11 cellular contexts compared by ENCODE assay signal in the genomic region with DNA sequence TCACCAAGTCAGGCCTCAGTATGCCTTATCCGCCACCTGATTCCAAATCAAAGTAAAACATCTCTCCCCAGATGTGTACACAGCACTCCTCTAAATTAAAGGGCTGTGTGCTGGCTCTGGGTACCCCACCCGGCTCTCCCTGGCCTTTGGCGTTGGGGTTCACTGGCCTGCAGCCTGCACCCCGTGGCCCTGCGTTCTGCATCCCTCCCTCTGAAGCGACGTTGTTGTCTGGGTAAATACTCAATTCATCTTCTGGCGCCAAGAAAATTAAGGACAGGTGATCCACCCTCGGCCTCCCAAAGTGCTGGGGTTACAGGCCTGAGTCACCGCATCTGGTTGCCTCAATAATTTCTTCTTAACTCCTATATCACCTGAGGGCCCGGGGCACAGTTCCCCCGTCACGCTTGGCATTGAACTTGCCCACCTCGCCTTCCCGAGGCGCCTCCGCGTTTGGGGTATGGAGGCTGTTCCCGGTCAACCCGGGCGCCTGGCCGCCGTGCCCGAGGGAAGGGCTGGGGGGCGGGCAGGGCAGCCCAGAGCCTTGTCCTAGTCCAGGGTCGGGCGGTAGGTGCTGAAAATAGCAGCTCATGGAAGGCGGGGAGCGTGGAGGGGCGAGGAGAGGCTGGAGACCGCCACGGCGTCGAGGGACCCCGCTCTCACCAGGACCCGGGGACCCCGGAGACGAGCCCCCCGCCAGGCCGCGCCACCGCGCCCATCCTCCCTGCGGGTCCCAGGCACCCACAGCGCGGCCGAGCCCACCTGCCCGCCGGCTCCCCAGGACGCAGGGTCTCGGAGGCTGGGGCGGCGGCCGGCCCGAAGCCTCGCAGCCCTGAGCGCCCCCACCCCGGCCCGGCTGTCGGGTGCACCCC. TPM values are rescaled to one million over a fixed set of nuclear protein-coding genes. Genes with fewer than 3 reads are reported as not detected.
DNase-seq lines count a peak whose midpoint lies in the region; ATAC-seq and TF ChIP-seq lines count a peak whose summit lies in the region.
"Had no signal": no experiment of that assay in that cellular context is flagged by ENCODE, and none has a peak within 500 bp of the region (broad histone marks: within the 10 kb centered on the region; RNA-seq: fewer than 3 reads in every experiment).

No MANE protein-coding gene starts in this region.

- TF ChIP-seq POLR2A in tibial nerve (IDR thresholded peaks at IDR 0.05), result no peak

- TF ChIP-seq EP300 in tibial nerve (IDR thresholded peaks at IDR 0.05), result no peak

- TF ChIP-seq CTCF in heart right ventricle (IDR thresholded peaks at IDR 0.05) (no peak), nephron (IDR thresholded peaks at IDR 0.05; ENCODE audit: unreplicated experiment in 3 of 3) (no peak), tibial nerve (IDR thresholded peaks at IDR 0.05) (no peak)

- intact Hi-C loops in heart right ventricle (cut with DNase I), result loop anchor here in 7 of 10 donors (1.0 to 5.0 kb wide), 3 partner anchors 38 to 88 kb away; no protein-coding TSS in a partner anchor

- CTCF ChIA-PET in activated CD8-positive, alpha-beta T cell treated with anti-CD3 and anti-CD28 coated beads, Interleukin-2, amount 10 ng/mL, durations not matched to agents 7 days and 5 days (lab: Charles Lee), result no interaction called here

- no peaks in the 10 kb centered on the region for H3K36me3 Mint-ChIP-seq in T-helper 1 cell treated with Interleukin-12 subunit alpha and Interleukin-12 subunit beta and Interleukin-4 antibody, amounts not matched to agents 30 μg/mL and 1 μg/mL, for 36 hours (ENCODE audit: low read depth)
- H3K36me3 Mint-ChIP-seq in nephron (ENCODE audit: low read depth), result no peaks in the 10 kb centered on the region
- no peaks in the 10 kb centered on the region for H3K36me3 Mint-ChIP-seq in activated CD8-positive, alpha-beta T cell treated with anti-CD3 and anti-CD28 coated beads, Interleukin-2, amount 10 ng/mL, durations not matched to agents 7 days and 5 days (ENCODE audit: low read depth)

- H3K27me3 Mint-ChIP-seq in T-helper 1 cell treated with Interleukin-12 subunit alpha and Interleukin-12 subunit beta and Interleukin-4 antibody, amounts not matched to agents 30 μg/mL and 1 μg/mL, for 36 hours (ENCODE audit: low read depth), result peaks cover 60% of the 10 kb centered on the region
- peaks cover 74% of the 10 kb centered on the region for H3K27me3 Mint-ChIP-seq in nephron (ENCODE audit: low read depth)
- peaks cover 51% of the 10 kb centered on the region for H3K27me3 Mint-ChIP-seq in activated CD8-positive, alpha-beta T cell treated with anti-CD3 and anti-CD28 coated beads, Interleukin-2, amount 10 ng/mL, durations not matched to agents 7 days and 5 days (ENCODE audit: low read depth)

- no peaks in the 10 kb centered on the region for H3K36me3 ChIP-seq in heart right ventricle
- no peaks in the 10 kb centered on the region for H3K36me3 ChIP-seq in tibial nerve

- H3K4me3 ChIP-seq in heart right ventricle, result peak overlapping the region; percentile 53 to 82 (median 66)
- peak overlapping the region; percentile 25 to 66 (median 48) for H3K4me3 ChIP-seq in tibial nerve

- H3K27me3 ChIP-seq in heart right ventricle (peaks cover 0 to 53% (median 27%) of the 10 kb centered on the region in 7 donors), tibial nerve (peaks cover 0 to 30% of the 10 kb centered on the region in 2 donors)

- no peaks in the 10 kb centered on the region for H3K9me3 Mint-ChIP-seq in T-helper 1 cell treated with Interleukin-12 subunit alpha and Interleukin-12 subunit beta and Interleukin-4 antibody, amounts not matched to agents 30 μg/mL and 1 μg/mL, for 36 hours
- peaks cover 3% of the 10 kb centered on the region for H3K9me3 Mint-ChIP-seq in nephron
- no peaks in the 10 kb centered on the region for H3K9me3 Mint-ChIP-seq in activated CD8-positive, alpha-beta T cell treated with anti-CD3 and anti-CD28 coated beads, Interleukin-2, amount 10 ng/mL, durations not matched to agents 7 days and 5 days (ENCODE audit: insufficient read depth)

- H3K4me3 Mint-ChIP-seq in T-helper 1 cell treated with Interleukin-12 subunit alpha and Interleukin-12 subunit beta and Interleukin-4 antibody, amounts not matched to agents 30 μg/mL and 1 μg/mL, for 36 hours, result peak overlapping the region; percentile 61
- H3K4me3 Mint-ChIP-seq in nephron, result peak overlapping the region; percentile 66 to 84 (median 83)
- H3K4me3 Mint-ChIP-seq in activated CD8-positive, alpha-beta T cell treated with anti-CD3 and anti-CD28 coated beads, Interleukin-2, amount 10 ng/mL, durations not matched to agents 7 days and 5 days, result no peak overlapping the region

- H3K9me3 ChIP-seq in heart right ventricle (peaks cover 0 to 6% (median 0%) of the 10 kb centered on the region in 11 donors), tibial nerve (peaks cover 0 to 7% (median 0%) of the 10 kb centered on the region in 4 donors)

- no peak for DNase-seq in T-helper 1 cell
- no peak for DNase-seq in heart right ventricle
- DNase-seq in tibial nerve (ENCODE audit: low spot score in 2 of 2), result no peak
- DNase-seq in activated CD8-positive, alpha-beta T cell treated with anti-CD3 and anti-CD28 coated beads, Interleukin-2, amount 10 ng/mL, durations not matched to agents 7 days and 5 days, result no peak
- DNase-seq: GDM1, NCI-H146, occipital lobe had no signal

- peaks cover 10% of the 10 kb centered on the region for H3K4me1 Mint-ChIP-seq in T-helper 1 cell treated with Interleukin-12 subunit alpha and Interleukin-12 subunit beta and Interleukin-4 antibody, amounts not matched to agents 30 μg/mL and 1 μg/mL, for 36 hours (ENCODE audit: low read depth)
- no peaks in the 10 kb centered on the region for H3K4me1 Mint-ChIP-seq in nephron
- H3K4me1 Mint-ChIP-seq in activated CD8-positive, alpha-beta T cell treated with anti-CD3 and anti-CD28 coated beads, Interleukin-2, amount 10 ng/mL, durations not matched to agents 7 days and 5 days (ENCODE audit: low read depth), result no peaks in the 10 kb centered on the region

- ATAC-seq in heart right ventricle (peak in 7 of 8 donors; percentile 9 to 30 (median 21)), GM18502 (IDR thresholded peaks at IDR 0.05; ENCODE audit: poor library complexity, unreplicated experiment) (no peak), GM19324 (IDR thresholded peaks at IDR 0.05; ENCODE audit: low FRiP score, unreplicated experiment) (no peak)
- ATAC-seq in activated CD8-positive, alpha-beta T cell treated with anti-CD3 and anti-CD28 coated beads, Interleukin-2, amount 10 ng/mL, durations not matched to agents 7 days and 5 days, result no peak

- H3K4me1 ChIP-seq in heart right ventricle (peaks cover 0 to 23% (median 3%) of the 10 kb centered on the region in 9 donors), tibial nerve (peaks cover 0 to 9% (median 0%) of the 10 kb centered on the region in 4 donors)

- 21 to 24% methylated on average over 55 to 60 of the region's 60 CpGs for WGBS in heart right ventricle, 2 donors
- WGBS in tibial nerve, 2 donors, result 32 to 33% methylated on average over 37 to 42 of the region's 60 CpGs

- H3K27ac ChIP-seq in heart right ventricle, result peak overlapping the region; percentile 50 to 93 (median 86)
- peak overlapping the region; percentile 81 to 90 (median 85) for H3K27ac ChIP-seq in tibial nerve

- no peak overlapping the region for H3K27ac Mint-ChIP-seq in T-helper 1 cell treated with Interleukin-12 subunit alpha and Interleukin-12 subunit beta and Interleukin-4 antibody, amounts not matched to agents 30 μg/mL and 1 μg/mL, for 36 hours
- H3K27ac Mint-ChIP-seq in nephron, result peak overlapping the region in 2 of 3 experiments; percentile 74 to 83
- no peak overlapping the region for H3K27ac Mint-ChIP-seq in activated CD8-positive, alpha-beta T cell treated with anti-CD3 and anti-CD28 coated beads, Interleukin-2, amount 10 ng/mL, durations not matched to agents 7 days and 5 days

- POLR2A ChIA-PET in activated CD8-positive, alpha-beta T cell treated with anti-CD3 and anti-CD28 coated beads, Interleukin-2, amount 10 ng/mL, durations not matched to agents 7 days and 5 days (lab: Charles Lee), result no interaction called here

RNA-seq across cellular contexts. Expression of a gene that starts 0.5 kb away (rescaled TPM):
- total RNA-seq in heart right ventricle (1 to 10 TPM in 7 of 10 donors, under 1 TPM in 3; 0.25 to 2.7 (median 1.6) TPM), tibial nerve (10 to 100 TPM in 2 of 4 donors, 1 to 10 TPM in 2; 4.8 to 25.5 (median 8.9) TPM)
- polyA plus RNA-seq in heart right ventricle, result 1 to 10 TPM in 1 of 2 donors, under 1 TPM in 1; 0.55 to 2.9 TPM
- total RNA-seq in activated CD8-positive, alpha-beta T cell treated with anti-CD3 and anti-CD28 coated beads, Interleukin-2, amount 10 ng/mL, durations not matched to agents 7 days and 5 days, result not detected

Comparison
In these comparisons a context has a peak if more than half of its experiments do, and no peak if none do; other contexts are left out.
1. H3K27ac Mint-ChIP-seq: peak in nephron (2 of 3); none in T-helper 1 cell treated with Interleukin-12 subunit alpha and Interleukin-12 subunit beta and Interleukin-4 antibody, amounts not matched to agents 30 μg/mL and 1 μg/mL, for 36 hours (single experiment) and activated CD8-positive, alpha-beta T cell treated with anti-CD3 and anti-CD28 coated beads, Interleukin-2, amount 10 ng/mL, durations not matched to agents 7 days and 5 days (single experiment).
2. ATAC-seq: peak in heart right ventricle (7 of 8); none in activated CD8-positive, alpha-beta T cell treated with anti-CD3 and anti-CD28 coated beads, Interleukin-2, amount 10 ng/mL, durations not matched to agents 7 days and 5 days (single experiment), GM18502 (single experiment) and GM19324 (single experiment).